ENCODE assay signal across 8 cellular contexts in genomic region chr12:1093166-1093751, GRCh38.
DNase-seq lines count a peak whose midpoint lies in the region; ATAC-seq, FAIRE-seq and TF ChIP-seq lines count a peak whose summit lies in the region.

No MANE protein-coding gene starts in this region.

- no peak for TF ChIP-seq POLR2A in uterus (IDR thresholded peaks at IDR 0.05)

- no peaks in the 10 kb centered on the region for H3K27me3 ChIP-seq in bronchial epithelial cell (ENCODE audit: control insufficient read depth, insufficient read depth, low read length)
- H3K27me3 ChIP-seq in left lung = no peaks in the 10 kb centered on the region
- H3K27me3 ChIP-seq in uterus = no peaks in the 10 kb centered on the region

- no peak overlapping the region for H3K4me3 ChIP-seq in bronchial epithelial cell (ENCODE audit: low read depth, low read length)
- H3K4me3 ChIP-seq in left lung = no peak overlapping the region
- no peak overlapping the region for H3K4me3 ChIP-seq in uterus

- H3K4me1 ChIP-seq in left lung (peaks cover 0 to 5% of the 10 kb centered on the region in 2 donors), uterus (no peaks in the 10 kb centered on the region)

- no peak for FAIRE-seq in bronchial epithelial cell (lab: Jason Lieb, UNC)

- peak; percentile 19 for DNase-seq in activated CD4-positive, alpha-beta T cell treated with anti-CD3 and anti-CD28 coated beads for 48 hours
- DNase-seq in activated CD4-positive, alpha-beta T cell treated with anti-CD3 and anti-CD28 coated beads, Interleukin-2, amount 50 U/mL, for 4 hours = no peak
- peak; percentile 13 for DNase-seq in KG1 (lab: John Stamatoyannopoulos, UW)
- peak; percentile 82 for DNase-seq in OCI-M1 (lab: John Stamatoyannopoulos, UW)
- peak; percentile 65 for DNase-seq in bronchial epithelial cell (ENCODE audit: low read depth)
- no peak for DNase-seq in left lung
- no peak for DNase-seq in uterus

- H3K36me3 ChIP-seq in bronchial epithelial cell (ENCODE audit: control insufficient read depth, insufficient read depth, low read length) (no peaks in the 10 kb centered on the region), left lung (no peaks in the 10 kb centered on the region), uterus (no peaks in the 10 kb centered on the region)

- no peak overlapping the region for H3K27ac ChIP-seq in left lung
- H3K27ac ChIP-seq in uterus = no peak overlapping the region

- peak; percentile 50 for TF ChIP-seq CTCF in bronchial epithelial cell (IDR thresholded peaks at IDR 0.05; ENCODE audit: insufficient read depth, low read length, severe bottlenecking)
- TF ChIP-seq CTCF in left lung (IDR thresholded peaks at IDR 0.05) = peak; percentile 47 to 65
- peak; percentile 45 to 74 (median 72) for TF ChIP-seq CTCF in uterus (IDR thresholded peaks at IDR 0.05)

- intact Hi-C loops in left lung (cut with DNase I) (no loop called here), uterus (cut with DNase I; ENCODE audit: low total_unique reads) (no loop called here)

- H3K9me3 ChIP-seq in left lung (no peaks in the 10 kb centered on the region), uterus (no peaks in the 10 kb centered on the region)

- peak; percentile 90 for ATAC-seq in left lung
- no peak for ATAC-seq in HG03135 (IDR thresholded peaks at IDR 0.05; ENCODE audit: unreplicated experiment)

Comparison
In these comparisons a context has a peak if more than half of its experiments do, and no peak if none do; other contexts are left out.
1. DNase-seq: peak in activated CD4-positive, alpha-beta T cell treated with anti-CD3 and anti-CD28 coated beads for 48 hours (single experiment), KG1 (single experiment), OCI-M1 (single experiment) and bronchial epithelial cell (single experiment); none in activated CD4-positive, alpha-beta T cell treated with anti-CD3 and anti-CD28 coated beads, Interleukin-2, amount 50 U/mL, for 4 hours (0 of 2), left lung (0 of 2) and uterus (0 of 2).
2. Peak in every context shown above with its lines, with median percentiles within 50 percentile points of each other: CTCF ChIP-seq.